Comparison of ENCODE assay signal across 10 cellular contexts in genomic region chr5:691817-692529, GRCh38. TPM values are rescaled to one million over a fixed set of nuclear protein-coding genes. Genes with fewer than 3 reads are reported as not detected.
DNase-seq lines count a peak whose midpoint lies in the region; ATAC-seq, FAIRE-seq and TF ChIP-seq lines count a peak whose summit lies in the region.
"Had no signal": no experiment of that assay in that cellular context is flagged by ENCODE, and none has a peak within 500 bp of the region (broad histone marks: within the 10 kb centered on the region; RNA-seq: fewer than 3 reads in every experiment).

No MANE protein-coding gene starts in this region.

- H3K27ac ChIP-seq in HepG2 (ENCODE audit: extremely low read length, insufficient read depth, low read length) (no peak overlapping the region), stomach smooth muscle (ENCODE audit: low read length) (no peak overlapping the region)
- H3K27ac ChIP-seq: SJCRH30 had no signal

- CTCF ChIA-PET in activated CD4-positive, alpha-beta memory T cell treated with anti-CD3 and anti-CD28 coated beads for 36 hours (lab: Charles Lee) = no interaction called here
- CTCF ChIA-PET in activated CD4-positive, alpha-beta memory T cell treated with anti-CD3 and anti-CD28 coated beads, Interleukin-2, amount 10 ng/mL, durations not matched to agents 7 days and 5 days (lab: Charles Lee) = no interaction called here
- CTCF ChIA-PET in HepG2 (lab: Yijun Ruan, JAX; ENCODE audit: low intra/inter-chr PET ratio, low total read pairs) = no interaction called here

- H3K79me2 ChIP-seq in HepG2 (ENCODE audit: insufficient read depth, low read length) = no peaks in the 10 kb centered on the region

- no peak for DNase-seq in activated CD4-positive, alpha-beta memory T cell treated with anti-CD3 and anti-CD28 coated beads for 36 hours
- no peak for DNase-seq in activated CD4-positive, alpha-beta memory T cell treated with anti-CD3 and anti-CD28 coated beads, Interleukin-2, amount 10 ng/mL, durations not matched to agents 7 days and 5 days
- DNase-seq in T-helper 17 cell (no peak), HepG2 (ENCODE audit: low spot score) (no peak), NCI-H187 (lab: John Stamatoyannopoulos, UW) (no peak), T-helper 9 cell (no peak)
- DNase-seq: SJCRH30 had no signal

- H4K20me1 ChIP-seq in HepG2 (ENCODE audit: insufficient read depth, low read length) = no peaks in the 10 kb centered on the region

- in situ Hi-C loops in HepG2 (cut with HindIII; ENCODE audit: extremely low pct_ligation_motif_present, low pct_unique_long_range_greater_than_20kb) = no loop called here

- H3K4me2 ChIP-seq in HepG2 (ENCODE audit: low read depth, low read length) = peak overlapping the region; percentile 55; the same call in 1 of the 2 replicates

- TF ChIP-seq POLR2A in HepG2 (IDR thresholded peaks at IDR 0.05; ENCODE audit: insufficient read depth in 1 of 2, low read depth in 2 of 2, low read length in 2 of 2) = no peak

- no peaks in the 10 kb centered on the region for H3K27me3 Mint-ChIP-seq in activated CD4-positive, alpha-beta memory T cell treated with anti-CD3 and anti-CD28 coated beads for 36 hours
- no peaks in the 10 kb centered on the region for H3K27me3 Mint-ChIP-seq in activated CD4-positive, alpha-beta memory T cell treated with anti-CD3 and anti-CD28 coated beads, Interleukin-2, amount 10 ng/mL, durations not matched to agents 7 days and 5 days
- no peaks in the 10 kb centered on the region for H3K27me3 Mint-ChIP-seq in T-helper 17 cell

- ATAC-seq in T-helper 17 cell = no peak
- ATAC-seq in HepG2 = no peak
- no peak for ATAC-seq in HG03521 (IDR thresholded peaks at IDR 0.05; ENCODE audit: unreplicated experiment)

- no TSS peak for BruUV-seq in HepG2 (replicated peaks; lab: Mats Ljungman, UMichigan)

- intact Hi-C loops in activated CD4-positive, alpha-beta memory T cell treated with anti-CD3 and anti-CD28 coated beads for 36 hours (cut with micrococcal nuclease) = no loop called here
- intact Hi-C loops in HepG2 (cut with micrococcal nuclease; ENCODE audit: unreplicated experiment) = no loop called here

- peaks cover 2% of the 10 kb centered on the region for H3K36me3 Mint-ChIP-seq in activated CD4-positive, alpha-beta memory T cell treated with anti-CD3 and anti-CD28 coated beads for 36 hours
- H3K36me3 Mint-ChIP-seq in activated CD4-positive, alpha-beta memory T cell treated with anti-CD3 and anti-CD28 coated beads, Interleukin-2, amount 10 ng/mL, durations not matched to agents 7 days and 5 days (ENCODE audit: low read depth) = no peaks in the 10 kb centered on the region
- no peaks in the 10 kb centered on the region for H3K36me3 Mint-ChIP-seq in T-helper 17 cell (ENCODE audit: low read depth)

- H3K4me3 ChIP-seq in HepG2 (replicated peaks in 1 of 3; ENCODE audit: insufficient read depth in 1 of 3, low read depth in 2 of 3, low read length in 3 of 3) (no peak overlapping the region), stomach smooth muscle (ENCODE audit: low read length in 2 of 2) (peak overlapping the region; percentile 43 to 74)
- H3K4me3 ChIP-seq: SJCRH30 had no signal

- POLR2A ChIA-PET in activated CD4-positive, alpha-beta memory T cell treated with anti-CD3 and anti-CD28 coated beads for 36 hours (lab: Charles Lee) = interaction anchor here (0.6 kb wide), 1 partner anchor 323 kb away, joined by 4 read pairs; no protein-coding TSS in a partner anchor
- POLR2A ChIA-PET in activated CD4-positive, alpha-beta memory T cell treated with anti-CD3 and anti-CD28 coated beads, Interleukin-2, amount 10 ng/mL, durations not matched to agents 7 days and 5 days (lab: Charles Lee) = no interaction called here
- POLR2A ChIA-PET in HepG2 (lab: Yijun Ruan, JAX) = no interaction called here

- H3K4me1 Mint-ChIP-seq in activated CD4-positive, alpha-beta memory T cell treated with anti-CD3 and anti-CD28 coated beads for 36 hours (ENCODE audit: low read depth) = no peaks in the 10 kb centered on the region
- H3K4me1 Mint-ChIP-seq in activated CD4-positive, alpha-beta memory T cell treated with anti-CD3 and anti-CD28 coated beads, Interleukin-2, amount 10 ng/mL, durations not matched to agents 7 days and 5 days = no peaks in the 10 kb centered on the region
- H3K4me1 Mint-ChIP-seq in T-helper 17 cell = peaks cover 2% of the 10 kb centered on the region

- H3K27me3 ChIP-seq in HepG2 (ENCODE audit: control insufficient read depth in 1 of 2, insufficient read depth in 2 of 2, low read length in 2 of 2) (peaks cover 0 to 5% of the 10 kb centered on the region in 2 experiments; a peak in 2 of 5 replicates), stomach smooth muscle (ENCODE audit: control insufficient read depth in 1 of 2, insufficient read depth in 2 of 2, low read length in 2 of 2) (no peaks in the 10 kb centered on the region)
- H3K27me3 ChIP-seq: SJCRH30 had no signal

- no peaks in the 10 kb centered on the region for H3K9me3 Mint-ChIP-seq in activated CD4-positive, alpha-beta memory T cell treated with anti-CD3 and anti-CD28 coated beads for 36 hours
- no peaks in the 10 kb centered on the region for H3K9me3 Mint-ChIP-seq in activated CD4-positive, alpha-beta memory T cell treated with anti-CD3 and anti-CD28 coated beads, Interleukin-2, amount 10 ng/mL, durations not matched to agents 7 days and 5 days
- H3K9me3 Mint-ChIP-seq: dendritic cell treated with granulocyte-macrophage colony-stimulating factor and Interleukin-4, amounts not matched to agents 40 ng/mL and 50 ng/mL, for 4 days had no signal

- TF ChIP-seq RAD21 in HepG2 (CRISPR knock-in tag; IDR thresholded peaks at IDR 0.05) = no peak

- H3K27ac Mint-ChIP-seq in activated CD4-positive, alpha-beta memory T cell treated with anti-CD3 and anti-CD28 coated beads for 36 hours = no peak overlapping the region
- no peak overlapping the region for H3K27ac Mint-ChIP-seq in activated CD4-positive, alpha-beta memory T cell treated with anti-CD3 and anti-CD28 coated beads, Interleukin-2, amount 10 ng/mL, durations not matched to agents 7 days and 5 days
- H3K27ac Mint-ChIP-seq in T-helper 17 cell = peak overlapping the region; percentile 8
- H3K27ac Mint-ChIP-seq: dendritic cell treated with granulocyte-macrophage colony-stimulating factor and Interleukin-4, amounts not matched to agents 40 ng/mL and 50 ng/mL, for 4 days had no signal

- H3K4me1 ChIP-seq in HepG2 (ENCODE audit: insufficient read depth, low read length) (0 out of 2 replicates have a peak, but pooled peaks cover 4% of the 10 kb centered on the region), stomach smooth muscle (ENCODE audit: control insufficient read depth, insufficient read depth, low read length) (peaks cover 3% of the 10 kb centered on the region)
- H3K4me1 ChIP-seq: SJCRH30 had no signal

- 11% methylated on average over 2 of the region's 2 CpGs for WGBS in HepG2 (ENCODE audit: low lambda C conversion rate)

- no peaks in the 10 kb centered on the region for H3K9me3 ChIP-seq in T-helper 17 cell (ENCODE audit: control insufficient read depth, low read length, poor library complexity, severe bottlenecking)
- no peaks in the 10 kb centered on the region for H3K9me3 ChIP-seq in HepG2 (ENCODE audit: low read length)
- H3K9me3 ChIP-seq in stomach smooth muscle (ENCODE audit: control insufficient read depth in 2 of 2, low read length in 2 of 2) = no peaks in the 10 kb centered on the region
- H3K9me3 ChIP-seq: SJCRH30 had no signal

- H3K4me3 Mint-ChIP-seq in activated CD4-positive, alpha-beta memory T cell treated with anti-CD3 and anti-CD28 coated beads for 36 hours = peak overlapping the region; percentile 5
- H3K4me3 Mint-ChIP-seq in activated CD4-positive, alpha-beta memory T cell treated with anti-CD3 and anti-CD28 coated beads, Interleukin-2, amount 10 ng/mL, durations not matched to agents 7 days and 5 days = no peak overlapping the region
- peak overlapping the region; percentile 84 for H3K4me3 Mint-ChIP-seq in T-helper 17 cell

- no peak overlapping the region for H2AFZ ChIP-seq in HepG2 (ENCODE audit: low read length)

- H3K9ac ChIP-seq in HepG2 (ENCODE audit: insufficient read depth, low read depth, low read length) (no peak overlapping the region), stomach smooth muscle (ENCODE audit: low read length in 2 of 2) (no peak overlapping the region)

- H3K36me3 ChIP-seq in HepG2 (replicated peaks in 1 of 2; ENCODE audit: control insufficient read depth in 1 of 2, insufficient read depth in 2 of 2, low read length in 2 of 2) (no peaks in the 10 kb centered on the region), stomach smooth muscle (ENCODE audit: control insufficient read depth in 2 of 2, insufficient read depth in 2 of 2, low read length in 2 of 2) (no peaks in the 10 kb centered on the region)
- H3K36me3 ChIP-seq: SJCRH30 had no signal

- no peak for FAIRE-seq in HepG2 (lab: Jason Lieb, UNC)

- TF ChIP-seq EP300 in HepG2 (IDR thresholded peaks at IDR 0.05; ENCODE audit: low read depth in 2 of 2, low read length in 2 of 2) (no peak), HepG2 (CRISPR knock-in tag; IDR thresholded peaks at IDR 0.05; ENCODE audit: borderline replicate concordance) (no peak)

- no peak for TF ChIP-seq CTCF in HepG2 (CRISPR knock-in tag; IDR thresholded peaks at IDR 0.05)

RNA-seq across cellular contexts. Expression of gene TPPP, which starts 1.2 kb away (rescaled TPM):
- under 1 TPM; 0.53 to 0.55 TPM for total RNA-seq in activated CD4-positive, alpha-beta memory T cell treated with anti-CD3 and anti-CD28 coated beads for 36 hours
- under 1 TPM; 0.10 to 0.15 TPM for total RNA-seq in activated CD4-positive, alpha-beta memory T cell treated with anti-CD3 and anti-CD28 coated beads, Interleukin-2, amount 10 ng/mL, durations not matched to agents 7 days and 5 days
- total RNA-seq in T-helper 17 cell (10 to 100 TPM; 17.3 to 35.4 TPM), HepG2 (2016; rRNA removed; fragmentation: Illumina TruSeq; extraction: Trizol) (0.04 TPM in 1 of 2 replicates, not detected in the other)
- not detected in 2 replicates for total RNA-seq in HepG2 (2016; cell fraction: cytosol; rRNA removed; fragmentation: Illumina TruSeq; extraction: Trizol; ENCODE audit: low read depth)
- 0.04 TPM in 1 of 2 replicates, not detected in the other for total RNA-seq in HepG2 (2016; cell fraction: insoluble cytoplasmic fraction; rRNA removed; fragmentation: Illumina TruSeq; extraction: Trizol)
- 0.03 TPM in 1 of 2 replicates, not detected in the other for total RNA-seq in HepG2 (2016; cell fraction: membrane; rRNA removed; fragmentation: Illumina TruSeq; extraction: Trizol)
- not detected in 2 replicates for total RNA-seq in HepG2 (2016; cell fraction: nucleus; rRNA removed; fragmentation: Illumina TruSeq; extraction: Trizol)
- 0.05 and 0.07 TPM in 2 replicates for polyA plus RNA-seq in HepG2 (2011; rRNA removed)
- 0.04 and 0.07 TPM in 2 replicates for polyA plus RNA-seq in HepG2 (2011; cell fraction: cytosol; rRNA removed)
- polyA plus RNA-seq in HepG2 (2011; cell fraction: nucleus; rRNA removed) = 0.07 and 0.16 TPM in 2 replicates
- polyA plus RNA-seq in HepG2 (2012) = 0.17 and 0.20 TPM in 2 replicates
- not detected in 2 replicates for polyA plus RNA-seq in HepG2 (2016; cell fraction: cytosol; fragmentation: Illumina TruSeq; extraction: Trizol; ENCODE audit: low read depth)
- polyA plus RNA-seq in HepG2 (2016; cell fraction: insoluble cytoplasmic fraction; fragmentation: Illumina TruSeq; extraction: Trizol; ENCODE audit: low read depth) = 0.05 TPM in 1 of 2 replicates, not detected in the other
- not detected in 2 replicates for polyA plus RNA-seq in HepG2 (2016; cell fraction: membrane; fragmentation: Illumina TruSeq; extraction: Trizol; ENCODE audit: low read depth)
- polyA plus RNA-seq in HepG2 (2016; cell fraction: nucleus; fragmentation: Illumina TruSeq; extraction: Trizol; ENCODE audit: insufficient read depth, low read depth) = not detected in 2 replicates
- 0.24 and 0.28 TPM in 2 replicates for polyA minus RNA-seq in HepG2 (2011; rRNA and poly(A)+ RNA removed; ENCODE audit: low replicate concordance)
- 0.10 and 0.18 TPM in 2 replicates for polyA minus RNA-seq in HepG2 (2011; cell fraction: cytosol; rRNA and poly(A)+ RNA removed)
- 0.12 TPM in 1 of 2 replicates, not detected in the other for polyA minus RNA-seq in HepG2 (2011; cell fraction: nucleus; rRNA and poly(A)+ RNA removed)

Comparison
In these comparisons a context has a peak if more than half of its experiments do, and no peak if none do; other contexts are left out.
1. H3K4me3 ChIP-seq: peak in stomach smooth muscle (2 of 2); none in HepG2 (0 of 3).
2. RNA of gene TPPP, which starts 1.2 kb away (total RNA-seq): 17.3 to 35.4 TPM in T-helper 17 cell; 0.53 to 0.55 TPM in activated CD4-positive, alpha-beta memory T cell treated with anti-CD3 and anti-CD28 coated beads for 36 hours, 0.10 to 0.15 TPM in activated CD4-positive, alpha-beta memory T cell treated with anti-CD3 and anti-CD28 coated beads, Interleukin-2, amount 10 ng/mL, durations not matched to agents 7 days and 5 days and 0.03 to 0.04 TPM in HepG2; every median in the first group is over 10 times any median in the second.